Comparison of ENCODE assay signal across 20 cellular contexts in genomic region chr6:105594272-105594671, GRCh38.
DNase-seq lines count a peak whose midpoint lies in the region; ATAC-seq and TF ChIP-seq lines count a peak whose summit lies in the region.
"Had no signal": no experiment of that assay in that cellular context is flagged by ENCODE, and none has a peak within 500 bp of the region (broad histone marks: within the 10 kb centered on the region; RNA-seq: fewer than 3 reads in every experiment).

No MANE protein-coding gene starts in this region.

- peaks cover 5% of the 10 kb centered on the region for H3K79me1 ChIP-seq in trophoblast cell (ENCODE audit: low read length)

- H3K9ac ChIP-seq in trophoblast cell (ENCODE audit: low read length), result no peak overlapping the region

- ATAC-seq in GM21619 (IDR thresholded peaks at IDR 0.05; ENCODE audit: unreplicated experiment), result no peak
- ATAC-seq: CD8-positive, alpha-beta T cell; naive thymus-derived CD8-positive, alpha-beta T cell had no signal

- in situ Hi-C loops in transverse colon (cut with MboI; ENCODE audit: low pct_ligation_motif_present in 1 of 4, low pct_unique_long_range_greater_than_20kb in 1 of 4, low sequenced_read_pairs in 3 of 4) (no loop called here), GM13976 (cut with MboI; ENCODE audit: low sequenced_read_pairs, unreplicated experiment) (no loop called here)

- no peaks in the 10 kb centered on the region for H3K4me1 ChIP-seq in esophagus (ENCODE audit: control insufficient read depth in 2 of 2, insufficient read depth in 2 of 2, low read length in 1 of 2)
- peaks cover under 1 to 5% of the 10 kb centered on the region in 2 experiments for H3K4me1 ChIP-seq in trophoblast cell (ENCODE audit: control insufficient read depth in 1 of 2, insufficient read depth in 2 of 2, low read length in 2 of 2)
- H3K4me1 ChIP-seq in transverse colon, result peaks cover 0 to 26% (median 8%) of the 10 kb centered on the region in 4 donors

- H3K9me3 ChIP-seq in esophagus (ENCODE audit: control insufficient read depth in 2 of 2, insufficient read depth in 1 of 2, low read depth in 1 of 2, low read length in 1 of 2) (no peaks in the 10 kb centered on the region), trophoblast cell (ENCODE audit: insufficient read depth, low read depth, low read length) (no peaks in the 10 kb centered on the region), transverse colon (no peaks in the 10 kb centered on the region)
- H3K9me3 ChIP-seq: vagina had no signal

- H3K27me3 ChIP-seq in esophagus (ENCODE audit: control insufficient read depth in 1 of 2, insufficient read depth in 2 of 2, low read length in 2 of 2), result no peaks in the 10 kb centered on the region
- no peaks in the 10 kb centered on the region for H3K27me3 ChIP-seq in trophoblast cell (ENCODE audit: insufficient read depth, low read length)
- no peaks in the 10 kb centered on the region for H3K27me3 ChIP-seq in transverse colon
- H3K27me3 ChIP-seq: vagina had no signal

- no peak for TF ChIP-seq EP300 in transverse colon (IDR thresholded peaks at IDR 0.05; ENCODE audit: low read depth)

- TF ChIP-seq POLR2A in transverse colon (IDR thresholded peaks at IDR 0.05), result no peak

- no peak overlapping the region for H4K12ac ChIP-seq in trophoblast cell (ENCODE audit: low read depth, low read length)

- H3K23ac ChIP-seq in trophoblast cell (ENCODE audit: low read length), result no peak overlapping the region

- peak overlapping the region; percentile 27 for H2BK5ac ChIP-seq in trophoblast cell (ENCODE audit: low read depth, low read length, poor library complexity)

- H2BK120ac ChIP-seq in trophoblast cell (ENCODE audit: insufficient read depth, low read length, poor library complexity), result peak overlapping the region; percentile 46

- intact Hi-C loops in transverse colon (cut with DNase I; ENCODE audit: low total_unique reads), result no loop called here

- no peak overlapping the region for H2AFZ ChIP-seq in trophoblast cell (ENCODE audit: insufficient read depth, low read length, poor library complexity)

- H3K36me3 ChIP-seq in esophagus (ENCODE audit: control insufficient read depth in 2 of 2, insufficient read depth in 2 of 2, low read length in 1 of 2), result no peaks in the 10 kb centered on the region
- no peaks in the 10 kb centered on the region for H3K36me3 ChIP-seq in trophoblast cell (ENCODE audit: control insufficient read depth in 1 of 2, insufficient read depth in 2 of 2, low read length in 2 of 2)
- H3K36me3 ChIP-seq in transverse colon, result no peaks in the 10 kb centered on the region
- H3K36me3 ChIP-seq: vagina had no signal

- no peak overlapping the region for H3K4me2 ChIP-seq in trophoblast cell (ENCODE audit: low read length)

- no peaks in the 10 kb centered on the region for H3K79me2 ChIP-seq in trophoblast cell (ENCODE audit: control insufficient read depth, insufficient read depth, low read length, poor library complexity)

- H3K4ac ChIP-seq in trophoblast cell (ENCODE audit: low read depth, low read length), result no peak overlapping the region

- no peak overlapping the region for H4K91ac ChIP-seq in trophoblast cell (ENCODE audit: low read depth, low read length)

- no peak overlapping the region for H2BK12ac ChIP-seq in trophoblast cell (ENCODE audit: low read length)

- H2AK5ac ChIP-seq in trophoblast cell (ENCODE audit: low read length), result no peak overlapping the region

- H3K4me3 ChIP-seq in esophagus (ENCODE audit: low read depth in 1 of 2, low read length in 2 of 2), result no peak overlapping the region
- no peak overlapping the region for H3K4me3 ChIP-seq in trophoblast cell (ENCODE audit: low read depth, low read length)
- no peak overlapping the region for H3K4me3 ChIP-seq in transverse colon
- H3K4me3 ChIP-seq: lung, vagina had no signal

- H4K8ac ChIP-seq in trophoblast cell (ENCODE audit: low read depth, low read length), result no peak overlapping the region

- TF ChIP-seq CTCF in RWPE1 (conservative IDR thresholded peaks at IDR 0.05; ENCODE audit: low read depth) (no peak), transverse colon (IDR thresholded peaks at IDR 0.05) (no peak), GM13976 (IDR thresholded peaks at IDR 0.05; ENCODE audit: borderline replicate concordance, control extremely low read depth, extremely low read depth, insufficient read depth, missing control alignments) (no peak)

- WGBS in esophagus, 2 donors, result 42 to 43% methylated on average over 1 of the region's 1 CpG
- no CpG with 5 or more reads among the region's 1 CpG for WGBS in trophoblast cell (ENCODE audit: extremely low coverage, insufficient coverage, insufficient read length)
- 76 to 88% methylated on average over 1 of the region's 1 CpG for WGBS in transverse colon (ENCODE audit: low coverage in 1 of 2), 2 donors

- H3K18ac ChIP-seq in trophoblast cell (ENCODE audit: low read length), result no peak overlapping the region

- H3K14ac ChIP-seq in trophoblast cell (ENCODE audit: low read length), result no peak overlapping the region

- H3K27ac ChIP-seq in RWPE1 (peak overlapping the region; percentile 39; the same call in 1 of the 2 replicates), esophagus (ENCODE audit: low read depth in 2 of 2, low read length in 1 of 2) (peak overlapping the region; percentile 8 to 31), trophoblast cell (ENCODE audit: low read depth, low read length) (no peak overlapping the region), transverse colon (peak overlapping the region in 2 of 4 donors; percentile 6 to 18)
- H3K27ac ChIP-seq: vagina had no signal

- CTCF ChIA-PET in RWPE1 (lab: Yijun Ruan, JAX), result interaction anchor here (0.5 to 0.7 kb wide), 3 partner anchors 103 to 492 kb away, joined by 3 read pairs; no protein-coding TSS in a partner anchor

- peak; percentile 67 for DNase-seq in DMS 273 (lab: John Stamatoyannopoulos, UW; ENCODE audit: unreplicated experiment)
- no peak for DNase-seq in RWPE1 (ENCODE audit: low spot score)
- no peak for DNase-seq in trophoblast cell
- DNase-seq in transverse colon, result no peak
- no peak for DNase-seq in GM13976 (ENCODE audit: low spot score)
- no peak for DNase-seq in SKM-1 (lab: John Stamatoyannopoulos, UW; ENCODE audit: unreplicated experiment)
- DNase-seq: activated CD4-positive, alpha-beta T cell treated with anti-CD3 and anti-CD28 coated beads, Interleukin-2, amount 50 U/mL, for 48 hours; activated naive CD4-positive, alpha-beta T cell treated with anti-CD3 and anti-CD28 coated beads for 36 hours; anterior cingulate cortex; CD8-positive, alpha-beta T cell; DMS79 treated with DMSO at 0.1 percent for 48 hours; hippocampal formation; naive thymus-derived CD8-positive, alpha-beta T cell; NCI-H526 treated with DMSO at 0.1 percent for 48 hours; stimulated activated CD4-positive, alpha-beta T cell treated with anti-CD3 and anti-CD28 coated beads, Interleukin-4, amount 100 ng/mL, for 1 hour; T-helper 2 cell had no signal

- POLR2A ChIA-PET in RWPE1 (lab: Yijun Ruan, JAX; ENCODE audit: low non-redundant PET), result no interaction called here
